ENCODE assay signal across 8 cellular contexts in the genomic region with DNA sequence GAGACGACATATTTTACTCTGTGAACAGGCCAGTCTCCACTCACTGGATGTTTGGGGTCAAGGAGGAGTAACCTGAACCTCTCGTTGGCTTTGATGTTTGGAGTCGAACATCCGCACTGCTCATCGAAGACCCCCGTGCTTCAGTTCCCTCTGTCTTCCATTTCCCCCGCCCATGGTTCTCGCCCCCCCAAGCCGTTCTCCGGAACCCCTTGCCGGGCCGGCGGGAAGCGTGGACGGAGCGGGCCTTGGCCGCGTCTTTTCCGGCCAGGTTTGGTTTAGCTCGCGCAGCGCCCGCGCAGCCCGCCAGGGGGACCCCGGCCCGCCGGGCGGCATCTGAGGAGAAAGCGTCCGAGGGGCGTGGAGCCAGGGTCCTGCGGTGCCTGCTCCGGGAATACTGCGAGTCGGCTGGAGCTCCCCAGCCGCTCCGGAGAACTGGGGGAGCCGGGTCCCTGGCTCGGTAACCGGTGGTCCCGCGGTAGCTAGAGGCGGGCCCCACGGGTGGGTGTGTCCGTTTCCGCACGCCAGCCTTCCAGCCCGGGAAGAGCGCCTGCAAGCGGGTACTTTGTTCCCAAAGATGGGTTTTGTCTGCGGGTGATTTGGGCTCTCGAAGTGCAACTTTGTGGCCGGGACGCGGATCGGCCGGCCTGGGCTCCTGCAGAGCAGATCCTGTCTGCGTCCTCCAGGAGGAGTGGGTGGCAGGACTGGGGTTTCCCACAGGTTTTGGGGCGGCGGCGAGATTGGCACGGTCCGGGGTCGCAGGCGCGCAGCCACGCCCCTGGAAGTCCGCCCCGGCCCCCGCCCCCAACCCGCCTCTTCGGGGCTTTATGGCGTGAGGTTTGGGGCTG. TPM values are rescaled to one million over a fixed set of nuclear protein-coding genes. Genes with fewer than 3 reads are reported as not detected.
DNase-seq lines count a peak whose midpoint lies in the region; ATAC-seq and TF ChIP-seq lines count a peak whose summit lies in the region.

No MANE protein-coding gene starts in this region.

- WGBS in gastroesophageal sphincter (ENCODE audit: low coverage in 1 of 2), 2 donors: 0 to 9% methylated on average over 1 to 7 of the region's 74 CpGs

- ATAC-seq in gastroesophageal sphincter (peak; percentile 46), omental fat pad (ENCODE audit: low FRiP score) (peak; percentile 86)

- H3K9me3 ChIP-seq in gastroesophageal sphincter: no peaks in the 10 kb centered on the region

- TF ChIP-seq CTCF in gastroesophageal sphincter (IDR thresholded peaks at IDR 0.05) (peak in 3 of 4 experiments; percentile 18 to 59 (median 53)), omental fat pad (IDR thresholded peaks at IDR 0.05) (peak in 1 of 3 donors; percentile 61)

- peak overlapping the region in 2 of 4 donors; percentile 33 to 54 for H3K27ac ChIP-seq in gastroesophageal sphincter

- CTCF ChIA-PET in HEK293T (lab: Yijun Ruan, JAX): interaction anchor here (0.5 to 1.0 kb wide), 8 partner anchors 23 to 1995 kb away, joined by 3 to 6 read pairs (median 3); no protein-coding TSS in a partner anchor

- DNase-seq in ELR (ENCODE audit: low read depth) (peak; percentile 88), HEK293T (ENCODE audit: extremely low spot score) (peak; percentile 89), NCI-H748 (lab: John Stamatoyannopoulos, UW; ENCODE audit: unreplicated experiment) (peak; percentile 72), omental fat pad (ENCODE audit: low spot score) (peak; percentile 31), A172 (ENCODE audit: low spot score) (no peak), MV-4-11 (lab: John Stamatoyannopoulos, UW) (no peak)
- peak; percentile 41 for DNase-seq in activated effector memory CD4-positive, alpha-beta T cell treated with Interleukin-2 at 50 U/mL for 16 hours

- peaks cover 47% of the 10 kb centered on the region for H3K27me3 ChIP-seq in gastroesophageal sphincter

- POLR2A ChIA-PET in HEK293T (lab: Yijun Ruan, JAX): no interaction called here

- peak overlapping the region; percentile 41 to 63 for H3K4me3 ChIP-seq in gastroesophageal sphincter

- TF ChIP-seq POLR2A in gastroesophageal sphincter (IDR thresholded peaks at IDR 0.05): no peak

- no peaks in the 10 kb centered on the region for H3K36me3 ChIP-seq in gastroesophageal sphincter

- TF ChIP-seq EP300 in gastroesophageal sphincter (IDR thresholded peaks at IDR 0.05): no peak

- H3K4me1 ChIP-seq in gastroesophageal sphincter: peaks cover 0 to 17% (median 10%) of the 10 kb centered on the region in 3 donors

TF ChIP-seq in HEK293T, 16 proteins besides CTCF, POLR2A, EP300 and RAD21:
- no peak for TF ChIP-seq SP1 (IDR thresholded peaks at IDR 0.05)
- TF ChIP-seq CTBP1 (IDR thresholded peaks at IDR 0.05; ENCODE audit: borderline replicate concordance): no peak
- TF ChIP-seq FOXM1 (IDR thresholded peaks at IDR 0.05; ENCODE audit: borderline replicate concordance): no peak
- no peak for TF ChIP-seq TARDBP (IDR thresholded peaks at IDR 0.05)
- TF ChIP-seq, protein P1, sequence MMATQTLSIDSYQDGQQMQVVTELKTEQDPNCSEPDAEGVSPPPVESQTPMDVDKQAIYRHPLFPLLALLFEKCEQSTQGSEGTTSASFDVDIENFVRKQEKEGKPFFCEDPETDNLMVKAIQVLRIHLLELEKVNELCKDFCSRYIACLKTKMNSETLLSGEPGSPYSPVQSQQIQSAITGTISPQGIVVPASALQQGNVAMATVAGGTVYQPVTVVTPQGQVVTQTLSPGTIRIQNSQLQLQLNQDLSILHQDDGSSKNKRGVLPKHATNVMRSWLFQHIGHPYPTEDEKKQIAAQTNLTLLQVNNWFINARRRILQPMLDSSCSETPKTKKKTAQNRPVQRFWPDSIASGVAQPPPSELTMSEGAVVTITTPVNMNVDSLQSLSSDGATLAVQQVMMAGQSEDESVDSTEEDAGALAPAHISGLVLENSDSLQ (IDR thresholded peaks at IDR 0.05): no peak
- TF ChIP-seq FOXK2 (IDR thresholded peaks at IDR 0.05): no peak
- no peak for TF ChIP-seq FOXA1 (IDR thresholded peaks at IDR 0.05)
- TF ChIP-seq ARNT (IDR thresholded peaks at IDR 0.05): no peak
- no peak for TF ChIP-seq ELF4 (IDR thresholded peaks at IDR 0.05)

RNA-seq across cellular contexts. Expression of a gene that starts 0.4 kb away (rescaled TPM):
- 1 to 10 TPM in 2 of 4 donors, under 1 TPM in 2; 0.46 to 1.3 (median 0.87) TPM for total RNA-seq in gastroesophageal sphincter
- 1 to 10 TPM in 3 of 4 donors, under 1 TPM in 1; 0.79 to 4.4 (median 2.7) TPM for total RNA-seq in omental fat pad
- 21.9 and 23.4 TPM in 2 replicates for total RNA-seq in A172 (2014; rRNA removed; shearing (Covaris generic))

Comparison
In these comparisons a context has a peak if more than half of its experiments do, and no peak if none do; other contexts are left out.
1. DNase-seq: peak in ELR (single experiment), HEK293T (single experiment), NCI-H748 (single experiment), activated effector memory CD4-positive, alpha-beta T cell treated with Interleukin-2 at 50 U/mL for 16 hours (single experiment) and omental fat pad (single experiment); none in A172 (single experiment) and MV-4-11 (single experiment).